8 cellular contexts compared by ENCODE assay signal in the genomic region with DNA sequence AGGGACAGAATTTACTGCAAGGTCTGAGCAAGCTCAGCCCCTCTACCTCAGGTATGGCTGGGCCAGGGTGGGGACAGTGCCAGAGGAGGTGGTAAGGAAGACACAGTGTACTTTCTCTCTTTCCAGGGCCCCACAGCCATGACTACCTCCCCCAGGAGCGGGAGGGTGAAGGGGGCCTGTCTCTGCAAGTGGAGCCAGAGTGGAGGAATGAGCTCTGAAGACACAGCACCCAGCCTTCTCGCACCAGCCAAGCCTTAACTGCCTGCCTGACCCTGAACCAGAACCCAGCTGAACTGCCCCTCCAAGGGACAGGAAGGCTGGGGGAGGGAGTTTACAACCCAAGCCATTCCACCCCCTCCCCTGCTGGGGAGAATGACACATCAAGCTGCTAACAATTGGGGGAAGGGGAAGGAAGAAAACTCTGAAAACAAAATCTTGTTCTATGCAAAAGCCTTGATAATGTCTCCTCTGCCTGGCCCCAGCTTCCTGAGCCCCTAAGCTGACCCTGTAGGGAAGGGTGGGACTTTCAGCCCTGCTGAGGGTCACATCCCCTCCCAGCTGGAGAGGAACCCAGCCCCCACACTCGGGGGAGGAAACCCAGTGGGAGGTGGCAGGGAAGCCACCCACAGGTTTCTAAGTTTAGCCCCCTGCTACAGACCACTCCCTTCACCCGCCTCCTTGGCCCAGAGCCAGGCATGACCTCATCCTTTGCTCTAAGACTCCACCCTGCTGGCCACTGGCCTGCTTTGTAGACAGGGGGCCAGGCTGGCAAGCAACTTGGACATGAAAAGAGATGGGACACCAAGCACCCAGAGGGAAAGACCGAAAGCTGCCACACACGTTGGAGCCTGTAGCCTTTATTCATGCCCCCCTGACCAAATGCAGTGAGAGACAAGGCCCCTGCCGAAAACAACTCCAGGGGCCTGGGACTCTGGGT. TPM values are rescaled to one million over a fixed set of nuclear protein-coding genes. Genes with fewer than 3 reads are reported as not detected.
DNase-seq lines count a peak whose midpoint lies in the region; ATAC-seq and TF ChIP-seq lines count a peak whose summit lies in the region.

No MANE protein-coding gene starts in this region.

- H3K36me3 Mint-ChIP-seq in activated CD4-positive, alpha-beta memory T cell treated with anti-CD3 and anti-CD28 coated beads for 36 hours = peaks cover 10% of the 10 kb centered on the region

- H3K27ac Mint-ChIP-seq in activated CD4-positive, alpha-beta memory T cell treated with anti-CD3 and anti-CD28 coated beads for 36 hours = peak overlapping the region; percentile 87

- H3K9me3 ChIP-seq in lung (ENCODE audit: control insufficient read depth in 2 of 2, insufficient read depth in 1 of 2, low read length in 1 of 2) = no peaks in the 10 kb centered on the region

- 30 to 31% methylated on average over 7 of the region's 7 CpGs for WGBS in lung, 2 donors

- no peaks in the 10 kb centered on the region for H3K9me3 Mint-ChIP-seq in activated CD4-positive, alpha-beta memory T cell treated with anti-CD3 and anti-CD28 coated beads for 36 hours

- intact Hi-C loops in activated CD4-positive, alpha-beta memory T cell treated with anti-CD3 and anti-CD28 coated beads for 36 hours (cut with micrococcal nuclease) = no loop called here

- no peaks in the 10 kb centered on the region for H3K27me3 ChIP-seq in lung (ENCODE audit: control insufficient read depth, insufficient read depth)

- H3K4me1 ChIP-seq in lung (ENCODE audit: control insufficient read depth in 2 of 2, insufficient read depth in 2 of 2, low read length in 2 of 2) = peaks cover 12 to 29% of the 10 kb centered on the region in 2 donors

- H3K36me3 ChIP-seq in lung (ENCODE audit: control insufficient read depth in 2 of 2, insufficient read depth in 2 of 2, low read length in 2 of 2) = peaks cover 0 to 34% of the 10 kb centered on the region in 2 donors

- H3K4me3 Mint-ChIP-seq in activated CD4-positive, alpha-beta memory T cell treated with anti-CD3 and anti-CD28 coated beads for 36 hours = no peak overlapping the region

- peaks cover 47% of the 10 kb centered on the region for H3K4me1 Mint-ChIP-seq in activated CD4-positive, alpha-beta memory T cell treated with anti-CD3 and anti-CD28 coated beads for 36 hours (ENCODE audit: low read depth)

- ATAC-seq in GM18502 (IDR thresholded peaks at IDR 0.05; ENCODE audit: poor library complexity, unreplicated experiment) = peak; percentile 48
- ATAC-seq in HG03196 (IDR thresholded peaks at IDR 0.05; ENCODE audit: unreplicated experiment) = peak; percentile 44
- ATAC-seq in lung (ENCODE audit: insufficient read depth, low FRiP score) = peak; percentile 53
- no peak for ATAC-seq in GM19452 (IDR thresholded peaks at IDR 0.05; ENCODE audit: unreplicated experiment)

- POLR2A ChIA-PET in activated CD4-positive, alpha-beta memory T cell treated with anti-CD3 and anti-CD28 coated beads for 36 hours (lab: Charles Lee) = interaction anchor here (1.5 kb wide), 1 partner anchor 26 kb away, joined by 4 read pairs; no protein-coding TSS in a partner anchor

- DNase-seq in NCI-H69 (lab: John Stamatoyannopoulos, UW) (peak; percentile 88), lung (ENCODE audit: low spot score) (peak; percentile 90)
- DNase-seq in activated CD4-positive, alpha-beta memory T cell treated with anti-CD3 and anti-CD28 coated beads for 36 hours = peak; percentile 82
- peak; percentile 46 for DNase-seq in effector CD4-positive, alpha-beta T cell
- peak; percentile 42 for DNase-seq in stimulated activated CD8-positive, alpha-beta memory T cell treated with anti-CD3 and anti-CD28 coated beads, Interleukin-15, amount 100 ng/mL, for 24 hours (ENCODE audit: low read depth)

- CTCF ChIA-PET in activated CD4-positive, alpha-beta memory T cell treated with anti-CD3 and anti-CD28 coated beads for 36 hours (lab: Charles Lee) = interaction anchor here (0.7 to 2.6 kb wide), 3 partner anchors 15 to 104 kb away, joined by 3 to 6 read pairs (median 3); no protein-coding TSS in a partner anchor

- no peaks in the 10 kb centered on the region for H3K27me3 Mint-ChIP-seq in activated CD4-positive, alpha-beta memory T cell treated with anti-CD3 and anti-CD28 coated beads for 36 hours

- TF ChIP-seq CTCF in lung (IDR thresholded peaks at IDR 0.05; ENCODE audit: control extremely low read depth, extremely low read depth) = no peak

- peak overlapping the region; percentile 88 to 89 for H3K27ac ChIP-seq in lung (ENCODE audit: low read depth in 1 of 2, low read length in 1 of 2)

- H3K4me3 ChIP-seq in lung = no peak overlapping the region

RNA-seq across cellular contexts. Expression of a gene that starts 6.4 kb away (rescaled TPM):
- 10 to 100 TPM; 50.1 to 51.6 TPM for total RNA-seq in activated CD4-positive, alpha-beta memory T cell treated with anti-CD3 and anti-CD28 coated beads for 36 hours
- 100 to 1,000 TPM; 125 to 211 TPM for total RNA-seq in lung
- 100 to 1,000 TPM; 169 to 243 TPM for polyA plus RNA-seq in lung

RNA-seq across cellular contexts. Expression of a gene that starts 14.6 kb away (rescaled TPM):
- total RNA-seq in activated CD4-positive, alpha-beta memory T cell treated with anti-CD3 and anti-CD28 coated beads for 36 hours = 1 to 10 TPM in 1 of 2 experiments, under 1 TPM in 1; 0.69 to 1.2 TPM
- under 1 TPM in 1 of 2 donors, not detected in 1; 0.64 TPM for total RNA-seq in lung
- polyA plus RNA-seq in lung = under 1 TPM; 0.45 to 0.92 TPM

RNA-seq across cellular contexts. Expression of a gene that starts 26.1 kb away (rescaled TPM):
- 10 to 100 TPM; 57.7 to 63.1 TPM for total RNA-seq in activated CD4-positive, alpha-beta memory T cell treated with anti-CD3 and anti-CD28 coated beads for 36 hours
- total RNA-seq in lung = 10 to 100 TPM; 37.7 to 51.3 TPM
- polyA plus RNA-seq in lung = 10 to 100 TPM; 33.4 to 42.7 TPM
